8 cellular contexts compared by ENCODE assay signal in genomic region chr2:7430869-7431641, GRCh38.
DNase-seq lines count a peak whose midpoint lies in the region; ATAC-seq and TF ChIP-seq lines count a peak whose summit lies in the region.

No MANE protein-coding gene starts in this region.

- TF ChIP-seq CTCF in GM12865 (IDR thresholded peaks at IDR 0.05; ENCODE audit: insufficient read depth, low read depth, low read length, missing control alignments) (no peak), heart right ventricle (IDR thresholded peaks at IDR 0.05) (no peak), psoas muscle (IDR thresholded peaks at IDR 0.05) (no peak), A673 (conservative IDR thresholded peaks at IDR 0.05; ENCODE audit: low read depth, low read length) (no peak)

- CTCF ChIA-PET in A673 (lab: Charles Lee): no interaction called here

- peak; percentile 70 for ATAC-seq in HG03439 (IDR thresholded peaks at IDR 0.05; ENCODE audit: unreplicated experiment)
- ATAC-seq in heart right ventricle: peak; percentile 44 to 66 (median 58)
- ATAC-seq in psoas muscle: peak in 1 of 4 donors; percentile 25
- ATAC-seq in GM18519 (IDR thresholded peaks at IDR 0.05; ENCODE audit: low FRiP score, unreplicated experiment): no peak

- no TSS peak for BruUV-seq in A673 (replicated peaks; lab: Mats Ljungman, UMichigan)

- POLR2A ChIA-PET in A673 (lab: Charles Lee; ENCODE audit: low non-redundant PET): no interaction called here

- H3K4me3 Mint-ChIP-seq in activated T-cell treated with anti-CD3 and anti-CD28 coated beads, Interleukin-2, amount 50 U/mL, for 24 hours: peak overlapping the region; percentile 77

- H3K9me3 Mint-ChIP-seq in activated T-cell treated with anti-CD3 and anti-CD28 coated beads, Interleukin-2, amount 50 U/mL, for 24 hours: peaks cover 18% of the 10 kb centered on the region

- H3K4me3 ChIP-seq in GM12865 (ENCODE audit: low read depth, low read length) (peak overlapping the region; percentile 43), heart right ventricle (peak overlapping the region in 9 of 10 donors; percentile 25 to 59 (median 46)), psoas muscle (peak overlapping the region; percentile 52), A673 (ENCODE audit: low read depth, low read length, poor library complexity, severe bottlenecking) (no peak overlapping the region)

- H3K27me3 ChIP-seq in heart right ventricle (peaks cover 0 to 58% (median 30%) of the 10 kb centered on the region in 7 donors), psoas muscle (ENCODE audit: insufficient read depth in 3 of 3, low read length in 2 of 3) (peaks cover 0 to 44% (median 11%) of the 10 kb centered on the region in 3 donors), A673 (replicated peaks; ENCODE audit: insufficient read depth, low read depth, low read length, poor library complexity) (no peaks in the 10 kb centered on the region)

- H3K9me3 ChIP-seq in heart right ventricle: peaks cover 0 to 22% (median 0%) of the 10 kb centered on the region in 11 donors
- H3K9me3 ChIP-seq in psoas muscle: no peaks in the 10 kb centered on the region
- H3K9me3 ChIP-seq in A673 (ENCODE audit: low read depth, low read length, poor library complexity, severe bottlenecking): peaks cover 4% of the 10 kb centered on the region

- H3K4me1 ChIP-seq in heart right ventricle (peaks cover 0 to 38% (median 3%) of the 10 kb centered on the region in 9 donors), psoas muscle (no peaks in the 10 kb centered on the region), A673 (ENCODE audit: insufficient read depth, low read length, poor library complexity, severe bottlenecking) (peaks cover 8% of the 10 kb centered on the region)

- peaks cover 34% of the 10 kb centered on the region for H3K36me3 Mint-ChIP-seq in activated T-cell treated with anti-CD3 and anti-CD28 coated beads, Interleukin-2, amount 50 U/mL, for 24 hours (ENCODE audit: low read depth)

- H3K27me3 Mint-ChIP-seq in activated T-cell treated with anti-CD3 and anti-CD28 coated beads, Interleukin-2, amount 50 U/mL, for 24 hours: peaks cover 5% of the 10 kb centered on the region

- WGBS in heart right ventricle, 2 donors: 4 to 9% methylated on average over 56 of the region's 56 CpGs
- 5 to 7% (median 6%) methylated on average over 54 to 56 of the region's 56 CpGs for WGBS in psoas muscle, 3 donors

- H3K27ac Mint-ChIP-seq in activated T-cell treated with anti-CD3 and anti-CD28 coated beads, Interleukin-2, amount 50 U/mL, for 24 hours: peak overlapping the region; percentile 94

- DNase-seq in GM12865 (ENCODE audit: low read depth) (peak; percentile 82), heart right ventricle (peak; percentile 29 to 49), psoas muscle (peak; percentile 47 to 63), dedifferentiated amniotic fluid mesenchymal stem cell (ENCODE audit: extremely low spot score) (no peak), A673 (ENCODE audit: low spot score) (no peak)
- peak; percentile 77 for DNase-seq in activated T-cell treated with anti-CD3 and anti-CD28 coated beads, Interleukin-2, amount 50 U/mL, for 24 hours

- intact Hi-C loops in heart right ventricle (cut with DNase I): no loop called here
- intact Hi-C loops in psoas muscle (cut with DNase I): no loop called here
- intact Hi-C loops in A673 (cut with micrococcal nuclease; ENCODE audit: unreplicated experiment): no loop called here

- peaks cover 72% of the 10 kb centered on the region for H3K4me1 Mint-ChIP-seq in activated T-cell treated with anti-CD3 and anti-CD28 coated beads, Interleukin-2, amount 50 U/mL, for 24 hours (ENCODE audit: low read depth)

- H3K27ac ChIP-seq in heart right ventricle (peak overlapping the region in 3 of 10 donors; percentile 31 to 86 (median 37)), psoas muscle (no peak overlapping the region), A673 (ENCODE audit: low read depth, low read length, poor library complexity, severe bottlenecking) (no peak overlapping the region)

- no peaks in the 10 kb centered on the region for H3K36me3 ChIP-seq in heart right ventricle
- H3K36me3 ChIP-seq in psoas muscle (ENCODE audit: insufficient read depth in 1 of 2, low read depth in 1 of 2): no peaks in the 10 kb centered on the region
- H3K36me3 ChIP-seq in A673 (ENCODE audit: insufficient read depth, low read length, poor library complexity, severe bottlenecking): no peaks in the 10 kb centered on the region

Comparison
In these comparisons a context has a peak if more than half of its experiments do, and no peak if none do; other contexts are left out.
1. DNase-seq: peak in GM12865 (single experiment), activated T-cell treated with anti-CD3 and anti-CD28 coated beads, Interleukin-2, amount 50 U/mL, for 24 hours (single experiment), heart right ventricle (2 of 2) and psoas muscle (2 of 2); none in dedifferentiated amniotic fluid mesenchymal stem cell (single experiment) and A673 (single experiment).